13 cellular contexts compared by ENCODE assay signal in the genomic region with DNA sequence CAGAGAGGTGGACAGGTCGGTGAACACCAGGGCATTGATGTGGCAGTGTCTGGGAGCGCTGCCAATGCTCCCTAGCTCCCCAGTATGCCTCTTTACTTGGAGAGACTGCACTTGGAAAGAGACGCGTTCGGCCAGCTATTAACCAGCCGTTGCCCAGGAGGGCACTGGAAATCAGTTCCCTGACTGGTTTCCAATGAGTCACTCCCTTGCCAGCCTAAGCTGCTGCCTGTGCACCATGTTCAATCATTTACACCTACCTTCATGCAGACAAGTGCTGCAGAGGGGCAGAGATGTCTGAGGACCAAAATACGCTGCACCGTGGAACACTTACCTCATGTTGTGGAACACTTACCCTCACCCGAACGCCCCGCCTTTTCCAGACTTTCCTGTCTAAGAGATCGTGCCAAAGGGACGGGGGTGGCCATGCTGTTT.
A peak's percentile ranks its signal among the peaks of the same experiment; 100 is the strongest.
DNase-seq lines count a peak whose midpoint lies in the region; ATAC-seq and TF ChIP-seq lines count a peak whose summit lies in the region.
"Had no signal": no experiment of that assay in that cellular context is flagged by ENCODE, and none has a peak within 500 bp of the region (broad histone marks: within the 10 kb centered on the region; RNA-seq: fewer than 3 reads in every experiment).

No MANE protein-coding gene starts in this region.

- H3K36me3 ChIP-seq in right atrium auricular region: no peaks in the 10 kb centered on the region
- no peaks in the 10 kb centered on the region for H3K36me3 ChIP-seq in brain microvascular endothelial cell (replicated peaks)
- H3K36me3 ChIP-seq: breast epithelium, tibial nerve had no signal

- H3K4me3 ChIP-seq in right atrium auricular region: no peak overlapping the region
- H3K4me3 ChIP-seq in brain microvascular endothelial cell (ENCODE audit: low read depth, low read length): no peak overlapping the region
- H3K4me3 ChIP-seq: breast epithelium, tibial nerve had no signal

- in situ Hi-C loops in brain microvascular endothelial cell (cut with HindIII; ENCODE audit: low pct_ligation_motif_present, low sequenced_read_pairs): no loop called here

- H3K36me3 Mint-ChIP-seq in nephron progenitor cell (ENCODE audit: low read depth): peaks cover 75% of the 10 kb centered on the region
- no peaks in the 10 kb centered on the region for H3K36me3 Mint-ChIP-seq in activated CD4-positive, alpha-beta memory T cell treated with anti-CD3 and anti-CD28 coated beads, Interleukin-2, amount 10 ng/mL, durations not matched to agents 7 days and 5 days (ENCODE audit: low read depth)

- no peak overlapping the region for H3K4me3 Mint-ChIP-seq in nephron progenitor cell
- H3K4me3 Mint-ChIP-seq in activated CD4-positive, alpha-beta memory T cell treated with anti-CD3 and anti-CD28 coated beads, Interleukin-2, amount 10 ng/mL, durations not matched to agents 7 days and 5 days: no peak overlapping the region

- DNase-seq in Right ventricle myocardium superior: peak; percentile 85
- no peak for DNase-seq in right atrium auricular region (ENCODE audit: low spot score)
- peak; percentile 63 for DNase-seq in globus pallidus (ENCODE audit: low spot score)
- DNase-seq in nephron progenitor cell: no peak
- no peak for DNase-seq in activated CD4-positive, alpha-beta memory T cell treated with anti-CD3 and anti-CD28 coated beads, Interleukin-2, amount 10 ng/mL, durations not matched to agents 7 days and 5 days
- no peak for DNase-seq in brain microvascular endothelial cell
- DNase-seq: activated CD4-positive, CD25-positive, alpha-beta regulatory T cell treated with anti-CD3 and anti-CD28 coated beads, Interleukin-2, amount 50 U/mL, for 72 hours; small intestine had no signal

- TF ChIP-seq CTCF in right atrium auricular region (IDR thresholded peaks at IDR 0.05) (no peak), nephron progenitor cell (IDR thresholded peaks at IDR 0.05) (no peak), brain microvascular endothelial cell (IDR thresholded peaks at IDR 0.05; ENCODE audit: low read depth, low read length, missing control alignments) (no peak)

- peak; percentile 85 for ATAC-seq in Right ventricle myocardium superior (ENCODE audit: poor library complexity)
- no peak for ATAC-seq in GM21423 (IDR thresholded peaks at IDR 0.05; ENCODE audit: unreplicated experiment)
- no peak for ATAC-seq in HG02885 (IDR thresholded peaks at IDR 0.05; ENCODE audit: poor library complexity, unreplicated experiment)

- CTCF ChIA-PET in activated CD4-positive, alpha-beta memory T cell treated with anti-CD3 and anti-CD28 coated beads, Interleukin-2, amount 10 ng/mL, durations not matched to agents 7 days and 5 days (lab: Charles Lee): interaction anchor here (2.4 kb wide), 1 partner anchor 33 kb away, joined by 7 read pairs; no protein-coding TSS in a partner anchor

- H3K27me3 ChIP-seq in right atrium auricular region: no peaks in the 10 kb centered on the region
- H3K27me3 ChIP-seq in brain microvascular endothelial cell (replicated peaks): no peaks in the 10 kb centered on the region
- H3K27me3 ChIP-seq: breast epithelium had no signal

- H3K27ac ChIP-seq in right atrium auricular region (peak overlapping the region in 1 of 2 donors; percentile 16), brain microvascular endothelial cell (no peak overlapping the region)
- H3K27ac ChIP-seq: breast epithelium had no signal

- H3K27me3 Mint-ChIP-seq in nephron progenitor cell (ENCODE audit: low read depth, poor library complexity): peaks cover 2% of the 10 kb centered on the region
- peaks cover 60% of the 10 kb centered on the region for H3K27me3 Mint-ChIP-seq in activated CD4-positive, alpha-beta memory T cell treated with anti-CD3 and anti-CD28 coated beads, Interleukin-2, amount 10 ng/mL, durations not matched to agents 7 days and 5 days

- POLR2A ChIA-PET in activated CD4-positive, alpha-beta memory T cell treated with anti-CD3 and anti-CD28 coated beads, Interleukin-2, amount 10 ng/mL, durations not matched to agents 7 days and 5 days (lab: Charles Lee): no interaction called here

- H3K4me1 ChIP-seq in right atrium auricular region: peaks cover 0 to 30% of the 10 kb centered on the region in 2 donors
- H3K4me1 ChIP-seq: breast epithelium had no signal

- H3K27ac Mint-ChIP-seq in nephron progenitor cell: peak overlapping the region; percentile 13
- no peak overlapping the region for H3K27ac Mint-ChIP-seq in activated CD4-positive, alpha-beta memory T cell treated with anti-CD3 and anti-CD28 coated beads, Interleukin-2, amount 10 ng/mL, durations not matched to agents 7 days and 5 days
- H3K27ac Mint-ChIP-seq: activated T-helper 2 cell treated with anti-CD3 and anti-CD28 coated beads, Interferon-gamma antibody, Interleukin-2, Interleukin-4, amounts not matched to agents 10 μg/mL and 5 μg/mL and 100 μg/mL, durations not matched to agents 14 hours and 24 hours and 36 hours had no signal

- H3K9me3 ChIP-seq in right atrium auricular region: no peaks in the 10 kb centered on the region
- H3K9me3 ChIP-seq: breast epithelium, tibial nerve had no signal

- intact Hi-C loops in Right ventricle myocardium superior (cut with DNase I): no loop called here

- no peaks in the 10 kb centered on the region for H3K9me3 Mint-ChIP-seq in nephron progenitor cell
- H3K9me3 Mint-ChIP-seq in activated CD4-positive, alpha-beta memory T cell treated with anti-CD3 and anti-CD28 coated beads, Interleukin-2, amount 10 ng/mL, durations not matched to agents 7 days and 5 days: no peaks in the 10 kb centered on the region
- H3K9me3 Mint-ChIP-seq: activated T-helper 2 cell treated with anti-CD3 and anti-CD28 coated beads, Interferon-gamma antibody, Interleukin-2, Interleukin-4, amounts not matched to agents 10 μg/mL and 5 μg/mL and 100 μg/mL, durations not matched to agents 14 hours and 24 hours and 36 hours had no signal

- H3K4me1 Mint-ChIP-seq in nephron progenitor cell: peaks cover 83% of the 10 kb centered on the region
- peaks cover 1% of the 10 kb centered on the region for H3K4me1 Mint-ChIP-seq in activated CD4-positive, alpha-beta memory T cell treated with anti-CD3 and anti-CD28 coated beads, Interleukin-2, amount 10 ng/mL, durations not matched to agents 7 days and 5 days

Comparison
In these comparisons a context has a peak if more than half of its experiments do, and no peak if none do; other contexts are left out.
1. DNase-seq: peak in Right ventricle myocardium superior (single experiment) and globus pallidus (single experiment); none in right atrium auricular region (single experiment), nephron progenitor cell (single experiment), activated CD4-positive, alpha-beta memory T cell treated with anti-CD3 and anti-CD28 coated beads, Interleukin-2, amount 10 ng/mL, durations not matched to agents 7 days and 5 days (single experiment) and brain microvascular endothelial cell (single experiment).